In genomic region chr20:62860391-62860923, GRCh38 we compare ENCODE assay signal across 9 cellular contexts. TPM values are rescaled to one million over a fixed set of nuclear protein-coding genes. Genes with fewer than 3 reads are reported as not detected.
A peak's percentile ranks its signal among the peaks of the same experiment; 100 is the strongest.
DNase-seq lines count a peak whose midpoint lies in the region; ATAC-seq and TF ChIP-seq lines count a peak whose summit lies in the region.
"Had no signal": no experiment of that assay in that cellular context is flagged by ENCODE, and none has a peak within 500 bp of the region (broad histone marks: within the 10 kb centered on the region; RNA-seq: fewer than 3 reads in every experiment).

No MANE protein-coding gene starts in this region.

- peaks cover 6% of the 10 kb centered on the region for H3K36me3 ChIP-seq in iPS-18a (ENCODE audit: control insufficient read depth, low read depth, low read length)

- peak overlapping the region; percentile 34 for H3K4me3 ChIP-seq in iPS-18a (ENCODE audit: low read length)

- no peak for ATAC-seq in activated naive CD8-positive, alpha-beta T cell treated with anti-CD3 and anti-CD28 coated beads, Interleukin-2, amount 50 U/mL, for 24 hours
- peak; percentile 46 for ATAC-seq in stimulated activated naive CD8-positive, alpha-beta T cell treated with anti-CD3 and anti-CD28 coated beads, Interleukin-15, amount 100 ng/mL, for 72 hours
- ATAC-seq in HG03097 (IDR thresholded peaks at IDR 0.05; ENCODE audit: low FRiP score, unreplicated experiment) = no peak

- POLR2A ChIA-PET in HEK293T (lab: Yijun Ruan, JAX) = interaction anchor here (1.1 to 1.7 kb wide), 3 partner anchors 11 to 67 kb away, joined by 3 to 7 read pairs (median 5); no protein-coding TSS in a partner anchor

- no peak overlapping the region for H3K27ac ChIP-seq in iPS-18a (ENCODE audit: low read length)
- H3K27ac ChIP-seq: thyroid gland had no signal

- peaks cover 14% of the 10 kb centered on the region for H3K4me1 ChIP-seq in iPS-18a (ENCODE audit: control insufficient read depth, low read depth, low read length)

- peak overlapping the region; percentile 46 for H3K27ac Mint-ChIP-seq in activated naive CD8-positive, alpha-beta T cell treated with anti-CD3 and anti-CD28 coated beads, Interleukin-2, amount 50 U/mL, for 24 hours
- peak overlapping the region in 1 of 2 donors; percentile 76 for H3K27ac Mint-ChIP-seq in stimulated activated naive CD8-positive, alpha-beta T cell treated with anti-CD3 and anti-CD28 coated beads, Interleukin-15, amount 100 ng/mL, for 72 hours

- CTCF ChIA-PET in HEK293T (lab: Yijun Ruan, JAX) = interaction anchor here (2.7 kb wide), 1 partner anchor 13 kb away, joined by 7 read pairs; no protein-coding TSS in a partner anchor

- H3K9me3 Mint-ChIP-seq in activated naive CD8-positive, alpha-beta T cell treated with anti-CD3 and anti-CD28 coated beads, Interleukin-2, amount 50 U/mL, for 24 hours = peaks cover 7% of the 10 kb centered on the region
- H3K9me3 Mint-ChIP-seq in stimulated activated naive CD8-positive, alpha-beta T cell treated with anti-CD3 and anti-CD28 coated beads, Interleukin-15, amount 100 ng/mL, for 72 hours = peaks cover 0 to 5% of the 10 kb centered on the region in 2 donors

- peaks cover 29% of the 10 kb centered on the region for H3K4me1 Mint-ChIP-seq in activated naive CD8-positive, alpha-beta T cell treated with anti-CD3 and anti-CD28 coated beads, Interleukin-2, amount 50 U/mL, for 24 hours
- H3K4me1 Mint-ChIP-seq in stimulated activated naive CD8-positive, alpha-beta T cell treated with anti-CD3 and anti-CD28 coated beads, Interleukin-15, amount 100 ng/mL, for 72 hours = peaks cover 37% of the 10 kb centered on the region

- no peak overlapping the region for H3K9ac ChIP-seq in iPS-18a (ENCODE audit: low read length)

- H3K27me3 Mint-ChIP-seq in activated naive CD8-positive, alpha-beta T cell treated with anti-CD3 and anti-CD28 coated beads, Interleukin-2, amount 50 U/mL, for 24 hours = peaks cover 5% of the 10 kb centered on the region
- H3K27me3 Mint-ChIP-seq in stimulated activated naive CD8-positive, alpha-beta T cell treated with anti-CD3 and anti-CD28 coated beads, Interleukin-15, amount 100 ng/mL, for 72 hours = peaks cover 8% of the 10 kb centered on the region

- no peaks in the 10 kb centered on the region for H3K36me3 Mint-ChIP-seq in activated naive CD8-positive, alpha-beta T cell treated with anti-CD3 and anti-CD28 coated beads, Interleukin-2, amount 50 U/mL, for 24 hours (ENCODE audit: low read depth)

- peaks cover 9% of the 10 kb centered on the region for H3K27me3 ChIP-seq in iPS-18a (ENCODE audit: control insufficient read depth, insufficient read depth, low read length)
- H3K27me3 ChIP-seq: thyroid gland had no signal

- peak; percentile 57 for DNase-seq in EH (ENCODE audit: low read depth)
- peak; percentile 58 for DNase-seq in HT1080 (ENCODE audit: low read depth)
- DNase-seq in activated naive CD8-positive, alpha-beta T cell treated with anti-CD3 and anti-CD28 coated beads, Interleukin-2, amount 50 U/mL, for 24 hours = no peak
- DNase-seq in stimulated activated naive CD8-positive, alpha-beta T cell treated with anti-CD3 and anti-CD28 coated beads, Interleukin-15, amount 100 ng/mL, for 72 hours = no peak
- DNase-seq in HEK293T (ENCODE audit: extremely low spot score) = no peak
- no peak for DNase-seq in LoVo (ENCODE audit: low spot score)

- H3K9me3 ChIP-seq in iPS-18a (ENCODE audit: control insufficient read depth, low read depth, low read length) = no peaks in the 10 kb centered on the region
- H3K9me3 ChIP-seq: thyroid gland had no signal

- H3K4me3 Mint-ChIP-seq in activated naive CD8-positive, alpha-beta T cell treated with anti-CD3 and anti-CD28 coated beads, Interleukin-2, amount 50 U/mL, for 24 hours = peak overlapping the region; percentile 72
- peak overlapping the region; percentile 70 to 81 for H3K4me3 Mint-ChIP-seq in stimulated activated naive CD8-positive, alpha-beta T cell treated with anti-CD3 and anti-CD28 coated beads, Interleukin-15, amount 100 ng/mL, for 72 hours

TF ChIP-seq in HEK293T, 16 proteins besides CTCF, POLR2A, EP300 and RAD21:
- no peak for TF ChIP-seq SP1 (IDR thresholded peaks at IDR 0.05)
- no peak for TF ChIP-seq HDGF (IDR thresholded peaks at IDR 0.05; ENCODE audit: borderline replicate concordance)
- no peak for TF ChIP-seq L3MBTL2 (conservative IDR thresholded peaks at IDR 0.05)
- no peak for TF ChIP-seq LEF1 (IDR thresholded peaks at IDR 0.05; ENCODE audit: borderline replicate concordance)
- TF ChIP-seq NFRKB (IDR thresholded peaks at IDR 0.05) = no peak
- TF ChIP-seq, protein P1, sequence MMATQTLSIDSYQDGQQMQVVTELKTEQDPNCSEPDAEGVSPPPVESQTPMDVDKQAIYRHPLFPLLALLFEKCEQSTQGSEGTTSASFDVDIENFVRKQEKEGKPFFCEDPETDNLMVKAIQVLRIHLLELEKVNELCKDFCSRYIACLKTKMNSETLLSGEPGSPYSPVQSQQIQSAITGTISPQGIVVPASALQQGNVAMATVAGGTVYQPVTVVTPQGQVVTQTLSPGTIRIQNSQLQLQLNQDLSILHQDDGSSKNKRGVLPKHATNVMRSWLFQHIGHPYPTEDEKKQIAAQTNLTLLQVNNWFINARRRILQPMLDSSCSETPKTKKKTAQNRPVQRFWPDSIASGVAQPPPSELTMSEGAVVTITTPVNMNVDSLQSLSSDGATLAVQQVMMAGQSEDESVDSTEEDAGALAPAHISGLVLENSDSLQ (IDR thresholded peaks at IDR 0.05) = no peak
- TF ChIP-seq ARNT (IDR thresholded peaks at IDR 0.05) = no peak
- no peak for TF ChIP-seq BHLHE40 (IDR thresholded peaks at IDR 0.05; ENCODE audit: borderline replicate concordance)
- no peak for TF ChIP-seq ZNF384 (IDR thresholded peaks at IDR 0.05)
- TF ChIP-seq ELF4 (IDR thresholded peaks at IDR 0.05) = no peak
- TF ChIP-seq TARDBP (IDR thresholded peaks at IDR 0.05) = no peak
- TF ChIP-seq FOXM1 (IDR thresholded peaks at IDR 0.05; ENCODE audit: borderline replicate concordance) = no peak
- no peak for TF ChIP-seq FOXK2 (IDR thresholded peaks at IDR 0.05)
- no peak for TF ChIP-seq SUZ12 (IDR thresholded peaks at IDR 0.05)
- TF ChIP-seq FOXA1 (IDR thresholded peaks at IDR 0.05) = no peak
TF ChIP-seq in HEK293T: peak in this region for 0.

RNA-seq across cellular contexts. Expression of gene TCFL5, which starts 1.2 kb away (rescaled TPM):
- total RNA-seq in HT1080 (2014; rRNA removed; shearing (Covaris generic)) = 9.6 and 14.3 TPM in 2 replicates
- 13.9 and 16.3 TPM in 2 replicates for polyA plus RNA-seq in HT1080 (2015; cell fraction: cytosol; rRNA removed)
- polyA plus RNA-seq in HT1080 (2015; cell fraction: nucleus; rRNA removed) = 10.1 and 12.6 TPM in 2 replicates

RNA-seq across cellular contexts. Expression of gene COL9A3, which starts 43.6 kb away (rescaled TPM):
- total RNA-seq in HT1080 (2014; rRNA removed; shearing (Covaris generic)) = 0.08 and 0.84 TPM in 2 replicates
- polyA plus RNA-seq in HT1080 (2015; cell fraction: cytosol; rRNA removed) = 0.11 TPM in 1 of 2 replicates, not detected in the other
- polyA plus RNA-seq in HT1080 (2015; cell fraction: nucleus; rRNA removed) = 0.51 and 1.0 TPM in 2 replicates

RNA-seq across cellular contexts. Expression of gene OGFR, which starts 55.8 kb away (rescaled TPM):
- total RNA-seq in HT1080 (2014; rRNA removed; shearing (Covaris generic)) = 86.7 and 95.5 TPM in 2 replicates
- 40.1 and 41.6 TPM in 2 replicates for polyA plus RNA-seq in HT1080 (2015; cell fraction: cytosol; rRNA removed)
- 52.5 and 55.9 TPM in 2 replicates for polyA plus RNA-seq in HT1080 (2015; cell fraction: nucleus; rRNA removed)

Comparison
In these comparisons a context has a peak if more than half of its experiments do, and no peak if none do; other contexts are left out.
1. DNase-seq: peak in EH (single experiment) and HT1080 (single experiment); none in activated naive CD8-positive, alpha-beta T cell treated with anti-CD3 and anti-CD28 coated beads, Interleukin-2, amount 50 U/mL, for 24 hours (single experiment), stimulated activated naive CD8-positive, alpha-beta T cell treated with anti-CD3 and anti-CD28 coated beads, Interleukin-15, amount 100 ng/mL, for 72 hours (0 of 2), HEK293T (single experiment) and LoVo (single experiment).